Comparison of ENCODE assay signal across 14 cellular contexts in the genomic region with DNA sequence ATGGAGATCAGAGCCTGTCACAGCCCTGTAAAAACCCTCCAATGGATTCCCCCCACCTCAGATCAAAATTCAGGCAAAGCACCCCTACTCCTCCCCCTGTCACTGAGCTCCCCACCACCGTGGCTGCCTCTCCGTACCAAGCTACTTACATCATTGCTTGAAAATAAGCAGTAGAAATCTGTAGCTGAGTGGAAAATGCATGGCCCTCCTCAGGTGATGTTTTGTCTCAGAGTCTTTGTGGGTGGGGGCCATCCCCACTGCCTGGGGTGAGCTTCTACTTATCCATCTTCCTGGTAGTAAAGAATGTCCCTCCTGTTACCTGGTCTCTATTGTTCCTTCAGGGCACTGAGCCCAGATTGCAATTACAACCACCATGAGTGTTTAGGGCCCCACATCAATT. TPM values are rescaled to one million over a fixed set of nuclear protein-coding genes. Genes with fewer than 3 reads are reported as not detected.
"Had no signal": no experiment of that assay in that cellular context is flagged by ENCODE, and none has a peak within 500 bp of the region (broad histone marks: within the 10 kb centered on the region; RNA-seq: fewer than 3 reads in every experiment).

No MANE protein-coding gene starts in this region.

- ATAC-seq: left lobe of liver; natural killer cell treated with Interleukin-12 subunit alpha and Interleukin-12 subunit beta and Interleukin-15 and Interleukin-18, amount 100 ng/mL, for 72 hours; right cardiac atrium had no signal

- DNase-seq: dermis blood vessel endothelial cell; foreskin melanocyte; hippocampal formation; kidney glomerular epithelial cell; mammary epithelial cell; nucleus accumbens; ovary; right cardiac atrium; stimulated activated CD4-positive, alpha-beta T cell treated with anti-CD3 and anti-CD28 coated beads, Interleukin-2, amount 100 ng/mL, for 48 hours; stimulated activated naive CD4-positive, alpha-beta T cell treated with Interleukin-2 at 50 U/mL for 16 hours; trophoblast cell had no signal

RNA-seq across cellular contexts. Expression of a gene that starts 34.5 kb away (rescaled TPM):
- total RNA-seq: myocyte; natural killer cell treated with Interleukin-12 subunit alpha and Interleukin-12 subunit beta and Interleukin-15 and Interleukin-18, amount 100 ng/mL, for 72 hours had no signal
